21 cellular contexts compared by ENCODE assay signal in the genomic region with DNA sequence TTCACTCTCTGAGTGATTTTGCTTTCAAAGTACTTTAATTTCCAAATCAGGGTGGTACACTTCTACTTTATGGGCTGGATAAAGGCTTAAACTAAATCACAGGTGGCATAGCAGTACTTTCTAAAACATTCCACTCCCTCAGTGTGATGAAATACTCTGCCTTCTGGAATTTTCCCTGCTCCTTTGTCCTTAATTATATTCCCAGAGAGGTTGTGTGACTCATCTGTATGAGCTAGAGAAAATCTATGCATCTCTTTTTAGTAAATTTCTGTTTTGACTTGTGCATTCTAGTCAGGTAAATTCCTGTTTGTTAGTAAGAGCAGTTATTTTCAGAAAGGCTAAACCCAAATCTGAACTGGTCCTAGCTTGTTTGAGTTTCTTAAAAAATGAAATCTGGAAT. TPM values are rescaled to one million over a fixed set of nuclear protein-coding genes. Genes with fewer than 3 reads are reported as not detected.
DNase-seq lines count a peak whose midpoint lies in the region; ATAC-seq, FAIRE-seq and TF ChIP-seq lines count a peak whose summit lies in the region.
"Had no signal": no experiment of that assay in that cellular context is flagged by ENCODE, and none has a peak within 500 bp of the region (broad histone marks: within the 10 kb centered on the region; RNA-seq: fewer than 3 reads in every experiment).

No MANE protein-coding gene starts in this region.

- CTCF ChIA-PET in BJ (lab: Yijun Ruan, JAX), result interaction anchor here (1.0 to 1.7 kb wide), 3 partner anchors 18 to 972 kb away, joined by 3 to 11 read pairs (median 5); no protein-coding TSS in a partner anchor
- CTCF ChIA-PET in endothelial cell of umbilical vein (lab: Charles Lee), result interaction anchor here (1.4 to 4.5 kb wide), 3 partner anchors 18 to 972 kb away, joined by 4 to 25 read pairs (median 7); no protein-coding TSS in a partner anchor

- H3K9ac ChIP-seq in endothelial cell of umbilical vein (replicated peaks; ENCODE audit: extremely low read depth, insufficient read depth, low read length), result no peak overlapping the region

- H3K79me2 ChIP-seq in endothelial cell of umbilical vein (ENCODE audit: control insufficient read depth, insufficient read depth, low read length), result no peaks in the 10 kb centered on the region

- no peaks in the 10 kb centered on the region for H3K36me3 Mint-ChIP-seq in stimulated activated effector memory CD8-positive, alpha-beta T cell treated with anti-CD3 and anti-CD28 coated beads, Interleukin-12 subunit alpha, Interleukin-12 subunit beta, amount 100 ng/mL, for 72 hours
- H3K36me3 Mint-ChIP-seq in naive thymus-derived CD8-positive, alpha-beta T cell, result peaks cover 2 to 66% (median 24%) of the 10 kb centered on the region in 3 donors

- peaks cover 30% of the 10 kb centered on the region for H3K9me3 Mint-ChIP-seq in stimulated activated effector memory CD8-positive, alpha-beta T cell treated with anti-CD3 and anti-CD28 coated beads, Interleukin-12 subunit alpha, Interleukin-12 subunit beta, amount 100 ng/mL, for 72 hours
- H3K9me3 Mint-ChIP-seq in naive thymus-derived CD8-positive, alpha-beta T cell, result peaks cover 18 to 79% (median 53%) of the 10 kb centered on the region in 9 donors

- no peak for ATAC-seq in activated CD4-positive, CD25-positive, alpha-beta regulatory T cell treated with anti-CD3 and anti-CD28 coated beads, Interleukin-2, amount 50 U/mL, for 24 hours
- no peak for ATAC-seq in GM21423 (IDR thresholded peaks at IDR 0.05; ENCODE audit: unreplicated experiment)
- no peak for ATAC-seq in stimulated activated effector memory CD8-positive, alpha-beta T cell treated with anti-CD3 and anti-CD28 coated beads, Interleukin-12 subunit alpha, Interleukin-12 subunit beta, amount 100 ng/mL, for 72 hours
- no peak for ATAC-seq in naive thymus-derived CD8-positive, alpha-beta T cell

- POLR2A ChIA-PET in BJ (lab: Charles Lee) (no interaction called here), endothelial cell of umbilical vein (lab: Charles Lee) (no interaction called here)
- POLR2A ChIA-PET in naive thymus-derived CD8-positive, alpha-beta T cell (lab: Charles Lee), result no interaction called here

- no TSS peak for BruUV-seq in endothelial cell of umbilical vein (replicated peaks; lab: Mats Ljungman, UMichigan)

- no peak overlapping the region for H3K4me2 ChIP-seq in endothelial cell of umbilical vein (ENCODE audit: insufficient read depth, low read length)

- peaks cover 0 to 12% (median 7%) of the 10 kb centered on the region in 5 donors for H3K27me3 Mint-ChIP-seq in naive thymus-derived CD8-positive, alpha-beta T cell
- H3K27me3 Mint-ChIP-seq: activated CD4-positive, alpha-beta T cell treated with anti-CD3 and anti-CD28 coated beads, Interleukin-2, amount 10 ng/mL, durations not matched to agents 24 days and 14 days had no signal

- H3K27ac ChIP-seq in endothelial cell of umbilical vein (ENCODE audit: insufficient read depth, low read depth, low read length), result no peak overlapping the region
- H3K27ac ChIP-seq: SK-N-MC had no signal

- no peaks in the 10 kb centered on the region for H3K36me3 ChIP-seq in BJ (ENCODE audit: control insufficient read depth, insufficient read depth, low read length)
- no peaks in the 10 kb centered on the region for H3K36me3 ChIP-seq in endothelial cell of umbilical vein (ENCODE audit: control insufficient read depth in 2 of 2, extremely low read depth in 1 of 2, insufficient read depth in 2 of 2, low read length in 2 of 2)

- no peak overlapping the region for H3K4me3 ChIP-seq in BJ (ENCODE audit: low read depth, low read length)
- no peak overlapping the region for H3K4me3 ChIP-seq in endothelial cell of umbilical vein (replicated peaks in 1 of 3; ENCODE audit: insufficient read depth in 1 of 3, low read depth in 1 of 3, low read length in 3 of 3)
- H3K4me3 ChIP-seq: SK-N-MC had no signal

- no peaks in the 10 kb centered on the region for H3K4me1 Mint-ChIP-seq in stimulated activated effector memory CD8-positive, alpha-beta T cell treated with anti-CD3 and anti-CD28 coated beads, Interleukin-12 subunit alpha, Interleukin-12 subunit beta, amount 100 ng/mL, for 72 hours
- no peaks in the 10 kb centered on the region for H3K4me1 Mint-ChIP-seq in naive thymus-derived CD8-positive, alpha-beta T cell
- H3K4me1 Mint-ChIP-seq: activated CD4-positive, alpha-beta T cell treated with anti-CD3 and anti-CD28 coated beads, Interleukin-2, amount 10 ng/mL, durations not matched to agents 24 days and 14 days; brain; memory B cell; neural crest cell had no signal

- no peaks in the 10 kb centered on the region for H3K9me1 ChIP-seq in endothelial cell of umbilical vein (replicated peaks; ENCODE audit: control insufficient read depth, extremely low read depth, insufficient read depth, low read length)

- no peak overlapping the region for H3K4me3 Mint-ChIP-seq in stimulated activated effector memory CD8-positive, alpha-beta T cell treated with anti-CD3 and anti-CD28 coated beads, Interleukin-12 subunit alpha, Interleukin-12 subunit beta, amount 100 ng/mL, for 72 hours
- H3K4me3 Mint-ChIP-seq in naive thymus-derived CD8-positive, alpha-beta T cell, result no peak overlapping the region
- H3K4me3 Mint-ChIP-seq: activated CD4-positive, alpha-beta T cell treated with anti-CD3 and anti-CD28 coated beads, Interleukin-2, amount 10 ng/mL, durations not matched to agents 24 days and 14 days; brain; memory B cell; neural crest cell had no signal

- H3K27ac Mint-ChIP-seq in stimulated activated effector memory CD8-positive, alpha-beta T cell treated with anti-CD3 and anti-CD28 coated beads, Interleukin-12 subunit alpha, Interleukin-12 subunit beta, amount 100 ng/mL, for 72 hours, result no peak overlapping the region
- H3K27ac Mint-ChIP-seq in naive thymus-derived CD8-positive, alpha-beta T cell, result no peak overlapping the region
- H3K27ac Mint-ChIP-seq: activated CD4-positive, alpha-beta T cell treated with anti-CD3 and anti-CD28 coated beads, Interleukin-2, amount 10 ng/mL, durations not matched to agents 24 days and 14 days; brain; memory B cell had no signal

- no peaks in the 10 kb centered on the region for H4K20me1 ChIP-seq in endothelial cell of umbilical vein (replicated peaks; ENCODE audit: control insufficient read depth, extremely low read depth, insufficient read depth, low read length)

- TF ChIP-seq POLR2A in endothelial cell of umbilical vein (IDR thresholded peaks at IDR 0.05; ENCODE audit: low read depth, low read length), result no peak

- H3K27me3 ChIP-seq in BJ (ENCODE audit: control insufficient read depth, insufficient read depth, low read length) (no peaks in the 10 kb centered on the region), endothelial cell of umbilical vein (ENCODE audit: control insufficient read depth in 2 of 2, insufficient read depth in 2 of 2, low read length in 2 of 2) (no peaks in the 10 kb centered on the region)

- no peak overlapping the region for H2AFZ ChIP-seq in endothelial cell of umbilical vein (ENCODE audit: low read depth, low read length)

- FAIRE-seq in endothelial cell of umbilical vein (lab: Jason Lieb, UNC), result peak; percentile 31

- H3K9me3 ChIP-seq in endothelial cell of umbilical vein (replicated peaks; ENCODE audit: control insufficient read depth, insufficient read depth, low read length), result peaks cover 11% of the 10 kb centered on the region

- TF ChIP-seq CTCF in BJ (IDR thresholded peaks at IDR 0.05; ENCODE audit: insufficient read depth, low read depth, low read length), result no peak
- no peak for TF ChIP-seq CTCF in endothelial cell of umbilical vein (IDR thresholded peaks at IDR 0.05; ENCODE audit: extremely low read depth in 1 of 2, insufficient read depth in 1 of 2, low read depth in 1 of 2, low read length in 2 of 2)

- no peaks in the 10 kb centered on the region for H3K4me1 ChIP-seq in endothelial cell of umbilical vein (ENCODE audit: control insufficient read depth, extremely low read depth, insufficient read depth, low read length)

- dilution Hi-C loops in endothelial cell of umbilical vein (cut with MboI; ENCODE audit: extremely low pct_ligation_motif_present, low sequenced_read_pairs), result no loop called here

- intact Hi-C loops in endothelial cell of umbilical vein (cut with micrococcal nuclease), result no loop called here

- DNase-seq in BJ (ENCODE audit: low read depth) (peak; percentile 32), NCI-H226 (peak; percentile 52), endothelial cell of umbilical vein (ENCODE audit: low read depth, low spot score) (no peak), kidney glomerular epithelial cell (lab: John Stamatoyannopoulos, UW) (peak; percentile 15)
- DNase-seq in stimulated activated effector memory CD8-positive, alpha-beta T cell treated with anti-CD3 and anti-CD28 coated beads, Interleukin-12 subunit alpha, Interleukin-12 subunit beta, amount 100 ng/mL, for 72 hours (ENCODE audit: low spot score in 2 of 2), result no peak
- no peak for DNase-seq in naive thymus-derived CD8-positive, alpha-beta T cell
- DNase-seq: activated CD4-positive, alpha-beta T cell treated with anti-CD3 and anti-CD28 coated beads, Interleukin-2, amount 10 ng/mL, durations not matched to agents 24 days and 14 days; activated naive CD4-positive, alpha-beta T cell treated with Interleukin-2 at 50 U/mL for 16 hours; AML-193; NCI-H1105; NCI-H2107; NCI-H526 treated with DMSO at 0.1 percent for 48 hours; OCI-M1; substantia nigra; T1000 had no signal

TF ChIP-seq in endothelial cell of umbilical vein, 7 proteins besides CTCF, POLR2A, EP300 and RAD21:
- TF ChIP-seq FOS (IDR thresholded peaks at IDR 0.05; ENCODE audit: borderline replicate concordance, insufficient read depth, low read length) (peak; percentile 47), POLR2AphosphoS5 (IDR thresholded peaks at IDR 0.05; ENCODE audit: insufficient read depth, low read depth, low read length) (no peak)

RNA-seq across cellular contexts. Expression of gene PLA2R1, which starts 29.0 kb away (rescaled TPM):
- polyA plus RNA-seq in BJ (2011; rRNA removed) (9.5 and 15.3 TPM in 2 replicates), endothelial cell of umbilical vein (6.2 and 6.9 TPM in 2 replicates)
- polyA minus RNA-seq in BJ (2011; rRNA and poly(A)+ RNA removed), result 6.9 and 7.1 TPM in 2 replicates
- total RNA-seq in endothelial cell of umbilical vein, result 14.4 and 15.6 TPM in 2 replicates
- 7.8 and 9.0 TPM in 2 replicates for polyA plus RNA-seq in endothelial cell of umbilical vein (2011; cell fraction: cytosol; rRNA removed)
- polyA plus RNA-seq in endothelial cell of umbilical vein (2011; cell fraction: nucleus; rRNA removed), result 33.0 and 36.9 TPM in 2 replicates
- polyA plus RNA-seq in endothelial cell of umbilical vein (2012), result 34.5 and 47.9 TPM in 2 replicates
- 20.0 and 23.5 TPM in 2 replicates for polyA minus RNA-seq in endothelial cell of umbilical vein
- 0.10 TPM for polyA minus RNA-seq in endothelial cell of umbilical vein (2011; cell fraction: cytosol; rRNA and poly(A)+ RNA removed)
- polyA minus RNA-seq in endothelial cell of umbilical vein (2011; cell fraction: nucleus; rRNA and poly(A)+ RNA removed), result 37.4 and 46.0 TPM in 2 replicates
- not detected for total RNA-seq in naive thymus-derived CD8-positive, alpha-beta T cell
- not detected for polyA plus RNA-seq in naive thymus-derived CD8-positive, alpha-beta T cell
- total RNA-seq: activated CD4-positive, alpha-beta T cell treated with anti-CD3 and anti-CD28 coated beads, Interleukin-2, amount 10 ng/mL, durations not matched to agents 24 days and 14 days had no signal

Comparison
In these comparisons a context has a peak if more than half of its experiments do, and no peak if none do; other contexts are left out.
1. DNase-seq: peak in BJ (single experiment), NCI-H226 (single experiment) and kidney glomerular epithelial cell (single experiment); none in endothelial cell of umbilical vein (single experiment), stimulated activated effector memory CD8-positive, alpha-beta T cell treated with anti-CD3 and anti-CD28 coated beads, Interleukin-12 subunit alpha, Interleukin-12 subunit beta, amount 100 ng/mL, for 72 hours (0 of 2) and naive thymus-derived CD8-positive, alpha-beta T cell (0 of 10).